9 cellular contexts compared by ENCODE assay signal in genomic region chr9:96453625-96454024, GRCh38. TPM values are rescaled to one million over a fixed set of nuclear protein-coding genes. Genes with fewer than 3 reads are reported as not detected.
A peak's percentile ranks its signal among the peaks of the same experiment; 100 is the strongest.
DNase-seq lines count a peak whose midpoint lies in the region; ATAC-seq and TF ChIP-seq lines count a peak whose summit lies in the region.
"Had no signal": no experiment of that assay in that cellular context is flagged by ENCODE, and none has a peak within 500 bp of the region (broad histone marks: within the 10 kb centered on the region; RNA-seq: fewer than 3 reads in every experiment).

No MANE protein-coding gene starts in this region.

- 29 to 49% (median 43%) methylated on average over 2 of the region's 2 CpGs for WGBS in stomach, 5 donors

- H3K27me3 ChIP-seq in stomach (peaks cover 0 to 1% (median 0%) of the 10 kb centered on the region in 3 donors), Peyer's patch (no peaks in the 10 kb centered on the region)

- H3K36me3 ChIP-seq in stomach (peaks cover 0 to 5% (median 2%) of the 10 kb centered on the region in 4 donors), Peyer's patch (no peaks in the 10 kb centered on the region)

- H3K27ac ChIP-seq in stomach: no peak overlapping the region
- H3K27ac ChIP-seq in Peyer's patch: no peak overlapping the region
- H3K27ac ChIP-seq: SK-N-MC had no signal

- H3K4me3 ChIP-seq in fibroblast of the aortic adventitia (ENCODE audit: low read depth, low read length): no peak overlapping the region
- H3K4me3 ChIP-seq in stomach: no peak overlapping the region
- H3K4me3 ChIP-seq in Peyer's patch: no peak overlapping the region
- H3K4me3 ChIP-seq: SK-N-MC had no signal

- H3K4me1 ChIP-seq in stomach (peaks cover 5 to 35% (median 21%) of the 10 kb centered on the region in 4 donors), Peyer's patch (peaks cover 0 to 13% (median 3%) of the 10 kb centered on the region in 4 donors)

- H3K9me3 ChIP-seq in stomach (no peaks in the 10 kb centered on the region), Peyer's patch (no peaks in the 10 kb centered on the region)

- no peak for ATAC-seq in GM21423 (IDR thresholded peaks at IDR 0.05; ENCODE audit: unreplicated experiment)
- ATAC-seq in GM21825 (IDR thresholded peaks at IDR 0.05; ENCODE audit: unreplicated experiment): no peak

- TF ChIP-seq CTCF in fibroblast of the aortic adventitia (IDR thresholded peaks at IDR 0.05; ENCODE audit: insufficient read depth, low read length) (peak; percentile 87), stomach (IDR thresholded peaks at IDR 0.05) (peak in 5 of 7 experiments; percentile 13 to 45 (median 31)), Peyer's patch (IDR thresholded peaks at IDR 0.05) (peak in 3 of 6 experiments; percentile 36 to 49 (median 42))

- TF ChIP-seq POLR2A in stomach (IDR thresholded peaks at IDR 0.05) (no peak), Peyer's patch (IDR thresholded peaks at IDR 0.05) (no peak)

- no peak for TF ChIP-seq EP300 in stomach (IDR thresholded peaks at IDR 0.05)

- intact Hi-C loops in stomach (cut with DNase I; ENCODE audit: low total_unique reads): no loop called here

- peak; percentile 2 for DNase-seq in SIG-M5 treated with dmso at 0.1 percent for 504 hours (lab: John Stamatoyannopoulos, UW; ENCODE audit: unreplicated experiment)
- DNase-seq in SIG-M5 (lab: John Stamatoyannopoulos, UW): no peak
- DNase-seq in OCI-M1 (lab: John Stamatoyannopoulos, UW): peak; percentile 16
- DNase-seq in fibroblast of the aortic adventitia (ENCODE audit: low read depth): peak; percentile 77
- DNase-seq in stomach: no peak
- DNase-seq in Peyer's patch: no peak

RNA-seq across cellular contexts. Expression of gene HABP4, which starts 3.7 kb away (rescaled TPM):
- total RNA-seq in fibroblast of the aortic adventitia (ENCODE audit: low replicate concordance): 16.7 and 27.6 TPM in 2 replicates
- 10 to 100 TPM in 2 of 5 donors, 1 to 10 TPM in 2, under 1 TPM in 1; 0.58 to 45.1 (median 9.2) TPM for total RNA-seq in stomach
- 10 to 100 TPM in 2 of 3 donors, 1 to 10 TPM in 1; 9.6 to 13.2 (median 10.2) TPM for polyA plus RNA-seq in stomach
- total RNA-seq in Peyer's patch: 10 to 100 TPM in 1 of 4 donors, 1 to 10 TPM in 3; 3.2 to 19.8 (median 5.1) TPM

RNA-seq across cellular contexts. Expression of gene ZNF367, which starts 35.5 kb away (rescaled TPM):
- total RNA-seq in fibroblast of the aortic adventitia (ENCODE audit: low replicate concordance) (0.33 and 31.3 TPM in 2 replicates), stomach (1 to 10 TPM in 3 of 5 donors, under 1 TPM in 1, not detected in 1; 0.58 to 9.8 (median 5.4) TPM), Peyer's patch (1 to 10 TPM; 1.5 to 7.4 (median 3.4) TPM)
- polyA plus RNA-seq in stomach: 1 to 10 TPM; 1.6 to 1.9 (median 1.8) TPM

Comparison
In these comparisons a context has a peak if more than half of its experiments do, and no peak if none do; other contexts are left out.
1. DNase-seq: peak in SIG-M5 treated with dmso at 0.1 percent for 504 hours (single experiment), OCI-M1 (single experiment) and fibroblast of the aortic adventitia (single experiment); none in SIG-M5 (single experiment), stomach (single experiment) and Peyer's patch (0 of 3).